In the genomic region with DNA sequence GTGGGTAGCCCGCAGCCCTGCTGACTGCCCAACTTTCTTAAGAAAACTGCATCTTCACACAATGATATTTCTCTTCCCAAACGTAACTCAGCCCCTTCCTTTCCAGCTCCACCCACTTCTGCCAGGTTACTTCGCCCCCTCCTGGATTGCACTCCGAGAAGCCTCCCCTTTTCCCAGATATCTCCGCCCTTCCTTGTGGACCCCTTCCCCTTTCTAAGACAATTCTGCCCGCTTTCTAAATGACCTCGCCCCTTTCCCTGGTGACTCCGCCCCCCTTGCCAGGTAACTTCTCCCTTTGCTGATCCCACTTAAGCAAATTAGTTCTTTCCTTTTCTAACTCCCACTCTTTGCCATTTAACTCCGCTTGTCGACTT, we compare ENCODE assay signal across 1 cellular context.
A peak's percentile ranks its signal among the peaks of the same experiment; 100 is the strongest.
TF ChIP-seq lines count a peak whose summit lies in the region.

No MANE protein-coding gene starts in this region.

TF ChIP-seq in K562, 482 proteins besides CTCF, POLR2A, EP300 and RAD21 (continued from another document and continues in another):
- TF ChIP-seq, protein P1, sequence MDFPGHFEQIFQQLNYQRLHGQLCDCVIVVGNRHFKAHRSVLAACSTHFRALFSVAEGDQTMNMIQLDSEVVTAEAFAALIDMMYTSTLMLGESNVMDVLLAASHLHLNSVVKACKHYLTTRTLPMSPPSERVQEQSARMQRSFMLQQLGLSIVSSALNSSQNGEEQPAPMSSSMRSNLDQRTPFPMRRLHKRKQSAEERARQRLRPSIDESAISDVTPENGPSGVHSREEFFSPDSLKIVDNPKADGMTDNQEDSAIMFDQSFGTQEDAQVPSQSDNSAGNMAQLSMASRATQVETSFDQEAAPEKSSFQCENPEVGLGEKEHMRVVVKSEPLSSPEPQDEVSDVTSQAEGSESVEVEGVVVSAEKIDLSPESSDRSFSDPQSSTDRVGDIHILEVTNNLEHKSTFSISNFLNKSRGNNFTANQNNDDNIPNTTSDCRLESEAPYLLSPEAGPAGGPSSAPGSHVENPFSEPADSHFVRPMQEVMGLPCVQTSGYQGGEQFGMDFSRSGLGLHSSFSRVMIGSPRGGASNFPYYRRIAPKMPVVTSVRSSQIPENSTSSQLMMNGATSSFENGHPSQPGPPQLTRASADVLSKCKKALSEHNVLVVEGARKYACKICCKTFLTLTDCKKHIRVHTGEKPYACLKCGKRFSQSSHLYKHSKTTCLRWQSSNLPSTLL (IDR thresholded peaks at IDR 0.05), result peak; percentile 74; the same call in 1 of the 2 replicates
- TF ChIP-seq NRF1 (conservative IDR thresholded peaks at IDR 0.05 in 1 of 2, IDR thresholded peaks at IDR 0.05 in 1 of 2) (no peak), ZNF431 (CRISPR knock-in tag; IDR thresholded peaks at IDR 0.05) (0 out of 2 replicates have a peak, but pooled peaks have one; percentile 51), ARNT (IDR thresholded peaks at IDR 0.05) (0 out of 4 replicates have a peak, but pooled peaks have one; percentile 41 to 68), MCM2 (IDR thresholded peaks at IDR 0.05; ENCODE audit: low read depth) (no peak), RAD51 (IDR thresholded peaks at IDR 0.05; ENCODE audit: borderline replicate concordance, low read depth) (no peak), BRD9 (IDR thresholded peaks at IDR 0.05; ENCODE audit: low read depth, partially characterized antibody) (peak; percentile 65), HSF4 (CRISPR knock-in tag; IDR thresholded peaks at IDR 0.05; ENCODE audit: borderline replicate concordance) (no peak), SIRT6 (IDR thresholded peaks at IDR 0.05; ENCODE audit: low read depth, low read length) (no peak), CBX8 (IDR thresholded peaks at IDR 0.05; ENCODE audit: borderline replicate concordance, extremely low read depth, low read depth, low read length, poor library complexity, severe bottlenecking) (no peak), ZNF133 (CRISPR knock-in tag; IDR thresholded peaks at IDR 0.05) (0 out of 2 replicates have a peak, but pooled peaks have one; percentile 34), TEAD2 (tag; IDR thresholded peaks at IDR 0.05) (no peak), RBM15 (IDR thresholded peaks at IDR 0.05; ENCODE audit: insufficient read depth, low read length) (no peak), ZNF239 (CRISPR knock-in tag; IDR thresholded peaks at IDR 0.05) (0 out of 2 replicates have a peak, but pooled peaks have one; percentile 9), ZNF23 (CRISPR knock-in tag; IDR thresholded peaks at IDR 0.05) (no peak), CHCHD3 (CRISPR knock-in tag; IDR thresholded peaks at IDR 0.05) (no peak), NFXL1 (CRISPR knock-in tag; IDR thresholded peaks at IDR 0.05) (no peak), CEBPG (CRISPR knock-in tag; IDR thresholded peaks at IDR 0.05) (no peak), CEBPG (tag; conservative IDR thresholded peaks at IDR 0.05 in 1 of 2, IDR thresholded peaks at IDR 0.05 in 1 of 2) (no peak), NR3C1 (CRISPR knock-in tag; IDR thresholded peaks at IDR 0.05) (no peak), HNRNPK (IDR thresholded peaks at IDR 0.05; ENCODE audit: low read depth, low read length, poor library complexity, severe bottlenecking) (no peak), ETV6 (IDR thresholded peaks at IDR 0.05; ENCODE audit: borderline replicate concordance in 1 of 2, low read depth in 2 of 2, low read length in 1 of 2) (no peak), ETV6 (CRISPR knock-in tag; IDR thresholded peaks at IDR 0.05; ENCODE audit: borderline replicate concordance) (no peak), CBFA2T3 (IDR thresholded peaks at IDR 0.05) (no peak), ZKSCAN1 (IDR thresholded peaks at IDR 0.05; ENCODE audit: low read depth, low read length) (no peak), HCFC1 (IDR thresholded peaks at IDR 0.05; ENCODE audit: low read depth, low read length) (no peak), SMAD4 (CRISPR knock-in tag; conservative IDR thresholded peaks at IDR 0.05) (no peak), ZC3H11A (IDR thresholded peaks at IDR 0.05; ENCODE audit: low read depth, low read length) (no peak), BCOR (IDR thresholded peaks at IDR 0.05) (peak; percentile 37; the same call in 1 of the 2 replicates), SREBF1 (IDR thresholded peaks at IDR 0.05; ENCODE audit: borderline replicate concordance, low read depth, low read length) (no peak), PTTG1 (tag; IDR thresholded peaks at IDR 0.05; ENCODE audit: low read depth) (no peak), KDM1A (IDR thresholded peaks at IDR 0.05) (no peak), ZNF707 (CRISPR knock-in tag; conservative IDR thresholded peaks at IDR 0.05) (0 out of 2 replicates have a peak, but pooled peaks have one; percentile 23), CHD4 (IDR thresholded peaks at IDR 0.05; ENCODE audit: insufficient read depth, insufficient replicate concordance, low read depth, low read length, poor library complexity, severe bottlenecking) (no peak), ZNF583 (CRISPR knock-in tag; IDR thresholded peaks at IDR 0.05) (0 out of 2 replicates have a peak, but pooled peaks have one; percentile 15), PRPF4 (IDR thresholded peaks at IDR 0.05; ENCODE audit: insufficient read depth, low read depth, low read length, poor library complexity, severe bottlenecking) (no peak), SP2 (IDR thresholded peaks at IDR 0.05; ENCODE audit: extremely low read depth, low read depth, low read length, poor library complexity, severe bottlenecking) (no peak)
- TF ChIP-seq, protein P2, sequence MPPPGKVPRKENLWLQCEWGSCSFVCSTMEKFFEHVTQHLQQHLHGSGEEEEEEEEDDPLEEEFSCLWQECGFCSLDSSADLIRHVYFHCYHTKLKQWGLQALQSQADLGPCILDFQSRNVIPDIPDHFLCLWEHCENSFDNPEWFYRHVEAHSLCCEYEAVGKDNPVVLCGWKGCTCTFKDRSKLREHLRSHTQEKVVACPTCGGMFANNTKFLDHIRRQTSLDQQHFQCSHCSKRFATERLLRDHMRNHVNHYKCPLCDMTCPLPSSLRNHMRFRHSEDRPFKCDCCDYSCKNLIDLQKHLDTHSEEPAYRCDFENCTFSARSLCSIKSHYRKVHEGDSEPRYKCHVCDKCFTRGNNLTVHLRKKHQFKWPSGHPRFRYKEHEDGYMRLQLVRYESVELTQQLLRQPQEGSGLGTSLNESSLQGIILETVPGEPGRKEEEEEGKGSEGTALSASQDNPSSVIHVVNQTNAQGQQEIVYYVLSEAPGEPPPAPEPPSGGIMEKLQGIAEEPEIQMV (tag; conservative IDR thresholded peaks at IDR 0.05; ENCODE audit: low read depth), result no peak
- TF ChIP-seq, protein P3, sequence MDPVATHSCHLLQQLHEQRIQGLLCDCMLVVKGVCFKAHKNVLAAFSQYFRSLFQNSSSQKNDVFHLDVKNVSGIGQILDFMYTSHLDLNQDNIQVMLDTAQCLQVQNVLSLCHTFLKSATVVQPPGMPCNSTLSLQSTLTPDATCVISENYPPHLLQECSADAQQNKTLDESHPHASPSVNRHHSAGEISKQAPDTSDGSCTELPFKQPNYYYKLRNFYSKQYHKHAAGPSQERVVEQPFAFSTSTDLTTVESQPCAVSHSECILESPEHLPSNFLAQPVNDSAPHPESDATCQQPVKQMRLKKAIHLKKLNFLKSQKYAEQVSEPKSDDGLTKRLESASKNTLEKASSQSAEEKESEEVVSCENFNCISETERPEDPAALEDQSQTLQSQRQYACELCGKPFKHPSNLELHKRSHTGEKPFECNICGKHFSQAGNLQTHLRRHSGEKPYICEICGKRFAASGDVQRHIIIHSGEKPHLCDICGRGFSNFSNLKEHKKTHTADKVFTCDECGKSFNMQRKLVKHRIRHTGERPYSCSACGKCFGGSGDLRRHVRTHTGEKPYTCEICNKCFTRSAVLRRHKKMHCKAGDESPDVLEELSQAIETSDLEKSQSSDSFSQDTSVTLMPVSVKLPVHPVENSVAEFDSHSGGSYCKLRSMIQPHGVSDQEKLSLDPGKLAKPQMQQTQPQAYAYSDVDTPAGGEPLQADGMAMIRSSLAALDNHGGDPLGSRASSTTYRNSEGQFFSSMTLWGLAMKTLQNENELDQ (CRISPR knock-in tag; IDR thresholded peaks at IDR 0.05; ENCODE audit: borderline replicate concordance), result no peak
- TF ChIP-seq, protein P4, sequence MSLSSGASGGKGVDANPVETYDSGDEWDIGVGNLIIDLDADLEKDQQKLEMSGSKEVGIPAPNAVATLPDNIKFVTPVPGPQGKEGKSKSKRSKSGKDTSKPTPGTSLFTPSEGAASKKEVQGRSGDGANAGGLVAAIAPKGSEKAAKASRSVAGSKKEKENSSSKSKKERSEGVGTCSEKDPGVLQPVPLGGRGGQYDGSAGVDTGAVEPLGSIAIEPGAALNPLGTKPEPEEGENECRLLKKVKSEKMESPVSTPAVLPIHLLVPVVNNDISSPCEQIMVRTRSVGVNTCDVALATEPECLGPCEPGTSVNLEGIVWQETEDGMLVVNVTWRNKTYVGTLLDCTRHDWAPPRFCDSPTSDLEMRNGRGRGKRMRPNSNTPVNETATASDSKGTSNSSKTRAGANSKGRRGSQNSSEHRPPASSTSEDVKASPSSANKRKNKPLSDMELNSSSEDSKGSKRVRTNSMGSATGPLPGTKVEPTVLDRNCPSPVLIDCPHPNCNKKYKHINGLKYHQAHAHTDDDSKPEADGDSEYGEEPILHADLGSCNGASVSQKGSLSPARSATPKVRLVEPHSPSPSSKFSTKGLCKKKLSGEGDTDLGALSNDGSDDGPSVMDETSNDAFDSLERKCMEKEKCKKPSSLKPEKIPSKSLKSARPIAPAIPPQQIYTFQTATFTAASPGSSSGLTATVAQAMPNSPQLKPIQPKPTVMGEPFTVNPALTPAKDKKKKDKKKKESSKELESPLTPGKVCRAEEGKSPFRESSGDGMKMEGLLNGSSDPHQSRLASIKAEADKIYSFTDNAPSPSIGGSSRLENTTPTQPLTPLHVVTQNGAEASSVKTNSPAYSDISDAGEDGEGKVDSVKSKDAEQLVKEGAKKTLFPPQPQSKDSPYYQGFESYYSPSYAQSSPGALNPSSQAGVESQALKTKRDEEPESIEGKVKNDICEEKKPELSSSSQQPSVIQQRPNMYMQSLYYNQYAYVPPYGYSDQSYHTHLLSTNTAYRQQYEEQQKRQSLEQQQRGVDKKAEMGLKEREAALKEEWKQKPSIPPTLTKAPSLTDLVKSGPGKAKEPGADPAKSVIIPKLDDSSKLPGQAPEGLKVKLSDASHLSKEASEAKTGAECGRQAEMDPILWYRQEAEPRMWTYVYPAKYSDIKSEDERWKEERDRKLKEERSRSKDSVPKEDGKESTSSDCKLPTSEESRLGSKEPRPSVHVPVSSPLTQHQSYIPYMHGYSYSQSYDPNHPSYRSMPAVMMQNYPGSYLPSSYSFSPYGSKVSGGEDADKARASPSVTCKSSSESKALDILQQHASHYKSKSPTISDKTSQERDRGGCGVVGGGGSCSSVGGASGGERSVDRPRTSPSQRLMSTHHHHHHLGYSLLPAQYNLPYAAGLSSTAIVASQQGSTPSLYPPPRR (CRISPR knock-in tag; IDR thresholded peaks at IDR 0.05; ENCODE audit: borderline replicate concordance), result no peak
- TF ChIP-seq, protein P5, sequence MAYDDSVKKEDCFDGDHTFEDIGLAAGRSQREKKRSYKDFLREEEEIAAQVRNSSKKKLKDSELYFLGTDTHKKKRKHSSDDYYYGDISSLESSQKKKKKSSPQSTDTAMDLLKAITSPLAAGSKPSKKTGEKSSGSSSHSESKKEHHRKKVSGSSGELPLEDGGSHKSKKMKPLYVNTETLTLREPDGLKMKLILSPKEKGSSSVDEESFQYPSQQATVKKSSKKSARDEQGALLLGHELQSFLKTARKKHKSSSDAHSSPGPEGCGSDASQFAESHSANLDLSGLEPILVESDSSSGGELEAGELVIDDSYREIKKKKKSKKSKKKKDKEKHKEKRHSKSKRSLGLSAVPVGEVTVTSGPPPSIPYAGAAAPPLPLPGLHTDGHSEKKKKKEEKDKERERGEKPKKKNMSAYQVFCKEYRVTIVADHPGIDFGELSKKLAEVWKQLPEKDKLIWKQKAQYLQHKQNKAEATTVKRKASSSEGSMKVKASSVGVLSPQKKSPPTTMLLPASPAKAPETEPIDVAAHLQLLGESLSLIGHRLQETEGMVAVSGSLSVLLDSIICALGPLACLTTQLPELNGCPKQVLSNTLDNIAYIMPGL (CRISPR knock-in tag; IDR thresholded peaks at IDR 0.05), result no peak
- TF ChIP-seq, protein P6, sequence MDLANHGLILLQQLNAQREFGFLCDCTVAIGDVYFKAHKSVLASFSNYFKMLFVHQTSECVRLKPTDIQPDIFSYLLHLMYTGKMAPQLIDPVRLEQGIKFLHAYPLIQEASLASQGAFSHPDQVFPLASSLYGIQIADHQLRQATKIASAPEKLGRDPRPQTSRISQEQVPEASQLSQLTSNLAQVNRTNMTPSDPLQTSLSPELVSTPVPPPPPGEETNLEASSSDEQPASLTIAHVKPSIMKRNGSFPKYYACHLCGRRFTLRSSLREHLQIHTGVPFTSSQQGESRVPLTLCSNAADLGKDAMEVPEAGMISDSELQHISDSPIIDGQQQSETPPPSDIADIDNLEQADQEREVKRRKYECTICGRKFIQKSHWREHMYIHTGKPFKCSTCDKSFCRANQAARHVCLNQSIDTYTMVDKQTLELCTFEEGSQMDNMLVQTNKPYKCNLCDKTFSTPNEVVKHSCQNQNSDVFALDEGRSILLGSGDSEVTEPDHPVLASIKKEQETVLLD (IDR thresholded peaks at IDR 0.05), result peak; percentile 76
- TF ChIP-seq, protein P7, sequence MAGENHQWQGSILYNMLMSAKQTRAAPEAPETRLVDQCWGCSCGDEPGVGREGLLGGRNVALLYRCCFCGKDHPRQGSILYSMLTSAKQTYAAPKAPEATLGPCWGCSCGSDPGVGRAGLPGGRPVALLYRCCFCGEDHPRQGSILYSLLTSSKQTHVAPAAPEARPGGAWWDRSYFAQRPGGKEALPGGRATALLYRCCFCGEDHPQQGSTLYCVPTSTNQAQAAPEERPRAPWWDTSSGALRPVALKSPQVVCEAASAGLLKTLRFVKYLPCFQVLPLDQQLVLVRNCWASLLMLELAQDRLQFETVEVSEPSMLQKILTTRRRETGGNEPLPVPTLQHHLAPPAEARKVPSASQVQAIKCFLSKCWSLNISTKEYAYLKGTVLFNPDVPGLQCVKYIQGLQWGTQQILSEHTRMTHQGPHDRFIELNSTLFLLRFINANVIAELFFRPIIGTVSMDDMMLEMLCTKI (IDR thresholded peaks at IDR 0.05; ENCODE audit: partially characterized antibody), result no peak
- TF ChIP-seq, protein P8, sequence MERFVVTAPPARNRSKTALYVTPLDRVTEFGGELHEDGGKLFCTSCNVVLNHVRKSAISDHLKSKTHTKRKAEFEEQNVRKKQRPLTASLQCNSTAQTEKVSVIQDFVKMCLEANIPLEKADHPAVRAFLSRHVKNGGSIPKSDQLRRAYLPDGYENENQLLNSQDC (CRISPR knock-in tag; IDR thresholded peaks at IDR 0.05), result no peak
- TF ChIP-seq, protein P9, sequence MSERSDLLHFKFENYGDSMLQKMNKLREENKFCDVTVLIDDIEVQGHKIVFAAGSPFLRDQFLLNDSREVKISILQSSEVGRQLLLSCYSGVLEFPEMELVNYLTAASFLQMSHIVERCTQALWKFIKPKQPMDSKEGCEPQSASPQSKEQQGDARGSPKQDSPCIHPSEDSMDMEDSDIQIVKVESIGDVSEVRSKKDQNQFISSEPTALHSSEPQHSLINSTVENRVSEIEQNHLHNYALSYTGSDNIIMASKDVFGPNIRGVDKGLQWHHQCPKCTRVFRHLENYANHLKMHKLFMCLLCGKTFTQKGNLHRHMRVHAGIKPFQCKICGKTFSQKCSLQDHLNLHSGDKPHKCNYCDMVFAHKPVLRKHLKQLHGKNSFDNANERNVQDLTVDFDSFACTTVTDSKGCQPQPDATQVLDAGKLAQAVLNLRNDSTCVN (CRISPR knock-in tag; IDR thresholded peaks at IDR 0.05), result peak; percentile 96
- TF ChIP-seq, protein P10, sequence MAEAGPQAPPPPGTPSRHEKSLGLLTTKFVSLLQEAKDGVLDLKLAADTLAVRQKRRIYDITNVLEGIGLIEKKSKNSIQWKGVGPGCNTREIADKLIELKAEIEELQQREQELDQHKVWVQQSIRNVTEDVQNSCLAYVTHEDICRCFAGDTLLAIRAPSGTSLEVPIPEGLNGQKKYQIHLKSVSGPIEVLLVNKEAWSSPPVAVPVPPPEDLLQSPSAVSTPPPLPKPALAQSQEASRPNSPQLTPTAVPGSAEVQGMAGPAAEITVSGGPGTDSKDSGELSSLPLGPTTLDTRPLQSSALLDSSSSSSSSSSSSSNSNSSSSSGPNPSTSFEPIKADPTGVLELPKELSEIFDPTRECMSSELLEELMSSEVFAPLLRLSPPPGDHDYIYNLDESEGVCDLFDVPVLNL (CRISPR knock-in tag; IDR thresholded peaks at IDR 0.05; ENCODE audit: low read depth), result no peak
